In genomic region chr3:69095636-69096035, GRCh38 we compare ENCODE assay signal across 11 cellular contexts. TPM values are rescaled to one million over a fixed set of nuclear protein-coding genes. Genes with fewer than 3 reads are reported as not detected.
A peak's percentile ranks its signal among the peaks of the same experiment; 100 is the strongest.
DNase-seq lines count a peak whose midpoint lies in the region; ATAC-seq and TF ChIP-seq lines count a peak whose summit lies in the region.
"Had no signal": no experiment of that assay in that cellular context is flagged by ENCODE, and none has a peak within 500 bp of the region (broad histone marks: within the 10 kb centered on the region; RNA-seq: fewer than 3 reads in every experiment).

No MANE protein-coding gene starts in this region.

- ATAC-seq in Right ventricle myocardium superior (ENCODE audit: poor library complexity) = no peak
- ATAC-seq in mucosa of descending colon = peak; percentile 18
- no peak for ATAC-seq in GM21576 (IDR thresholded peaks at IDR 0.05; ENCODE audit: unreplicated experiment)
- ATAC-seq in GM18502 (IDR thresholded peaks at IDR 0.05; ENCODE audit: poor library complexity, unreplicated experiment) = no peak

- no peaks in the 10 kb centered on the region for H3K27me3 Mint-ChIP-seq in activated T-helper 1 cell treated with anti-CD3 and anti-CD28 coated beads, Interleukin-12 subunit alpha, Interleukin-12 subunit beta, Interleukin-2, Interleukin-4 antibody, amounts not matched to agents 30 ng/mL and 10 ng/mL and 1 ng/mL, durations not matched to agents 14 hours and 24 hours and 36 hours (ENCODE audit: insufficient read depth)

- no peaks in the 10 kb centered on the region for H3K36me3 ChIP-seq in cardiac muscle cell
- no peaks in the 10 kb centered on the region for H3K36me3 ChIP-seq in mucosa of descending colon (ENCODE audit: low read depth)
- peaks cover 0 to 4% (median 0%) of the 10 kb centered on the region in 3 donors for H3K36me3 ChIP-seq in tibial nerve

- peaks cover 49% of the 10 kb centered on the region for H3K36me3 Mint-ChIP-seq in activated T-helper 1 cell treated with anti-CD3 and anti-CD28 coated beads, Interleukin-12 subunit alpha, Interleukin-12 subunit beta, Interleukin-2, Interleukin-4 antibody, amounts not matched to agents 30 ng/mL and 10 ng/mL and 1 ng/mL, durations not matched to agents 14 hours and 24 hours and 36 hours (ENCODE audit: low read depth)

- H3K4me3 ChIP-seq in cardiac muscle cell = no peak overlapping the region
- H3K4me3 ChIP-seq in mucosa of descending colon = no peak overlapping the region
- H3K4me3 ChIP-seq in tibial nerve = no peak overlapping the region

- H3K4me1 ChIP-seq in cardiac muscle cell (ENCODE audit: low read depth) (peaks cover 24% of the 10 kb centered on the region), mucosa of descending colon (ENCODE audit: low read depth) (peaks cover 10% of the 10 kb centered on the region), tibial nerve (peaks cover 0 to 84% (median 68%) of the 10 kb centered on the region in 4 donors)

- no peak for TF ChIP-seq POLR2A in tibial nerve (IDR thresholded peaks at IDR 0.05)

- H3K9me3 ChIP-seq in cardiac muscle cell (ENCODE audit: low read depth) (no peaks in the 10 kb centered on the region), mucosa of descending colon (no peaks in the 10 kb centered on the region), tibial nerve (no peaks in the 10 kb centered on the region)

- WGBS in tibial nerve, 2 donors = 74 to 81% methylated on average over 5 of the region's 5 CpGs

- intact Hi-C loops in Right ventricle myocardium superior (cut with DNase I) (no loop called here), mucosa of descending colon (cut with DNase I, micrococcal nuclease) (no loop called here)
- intact Hi-C loops in activated T-helper 1 cell treated with anti-CD3 and anti-CD28 coated beads, Interleukin-12 subunit alpha, Interleukin-12 subunit beta, Interleukin-2, Interleukin-4 antibody, amounts not matched to agents 30 ng/mL and 10 ng/mL and 1 ng/mL, durations not matched to agents 14 hours and 24 hours and 36 hours (cut with micrococcal nuclease) = loop anchor here (1.0 to 2.0 kb wide), 6 partner anchors 10 to 340 kb away; partner anchors contain the start of genes EOGT, TMF1 and UBA3

- TF ChIP-seq CTCF in cardiac muscle cell (IDR thresholded peaks at IDR 0.05; ENCODE audit: low read depth, low read length) (no peak), mucosa of descending colon (IDR thresholded peaks at IDR 0.05) (no peak), tibial nerve (IDR thresholded peaks at IDR 0.05) (no peak)

- peak overlapping the region; percentile 88 for H3K27ac Mint-ChIP-seq in activated T-helper 1 cell treated with anti-CD3 and anti-CD28 coated beads, Interleukin-12 subunit alpha, Interleukin-12 subunit beta, Interleukin-2, Interleukin-4 antibody, amounts not matched to agents 30 ng/mL and 10 ng/mL and 1 ng/mL, durations not matched to agents 14 hours and 24 hours and 36 hours

- H3K4me1 Mint-ChIP-seq in activated T-helper 1 cell treated with anti-CD3 and anti-CD28 coated beads, Interleukin-12 subunit alpha, Interleukin-12 subunit beta, Interleukin-2, Interleukin-4 antibody, amounts not matched to agents 30 ng/mL and 10 ng/mL and 1 ng/mL, durations not matched to agents 14 hours and 24 hours and 36 hours (ENCODE audit: low read depth) = peaks cover 81% of the 10 kb centered on the region

- peak overlapping the region; percentile 70 for H3K27ac ChIP-seq in cardiac muscle cell
- H3K27ac ChIP-seq in tibial nerve = peak overlapping the region in 3 of 4 donors; percentile 60 to 97 (median 76)

- DNase-seq in cardiac muscle cell (ENCODE audit: low read depth in 1 of 2, low spot score in 1 of 2) = no peak
- DNase-seq in Right ventricle myocardium superior = no peak
- no peak for DNase-seq in activated T-helper 1 cell treated with anti-CD3 and anti-CD28 coated beads, Interleukin-12 subunit alpha, Interleukin-12 subunit beta, Interleukin-2, Interleukin-4 antibody, amounts not matched to agents 30 ng/mL and 10 ng/mL and 1 ng/mL, durations not matched to agents 14 hours and 24 hours and 36 hours (ENCODE audit: low spot score)
- DNase-seq in mucosa of descending colon = peak in 1 of 3 donors; percentile 22
- DNase-seq in tibial nerve (ENCODE audit: low spot score in 2 of 2) = no peak
- DNase-seq in HT-29 (ENCODE audit: low spot score) = no peak
- DNase-seq: NCI-H526 had no signal

- H3K4me3 Mint-ChIP-seq in activated T-helper 1 cell treated with anti-CD3 and anti-CD28 coated beads, Interleukin-12 subunit alpha, Interleukin-12 subunit beta, Interleukin-2, Interleukin-4 antibody, amounts not matched to agents 30 ng/mL and 10 ng/mL and 1 ng/mL, durations not matched to agents 14 hours and 24 hours and 36 hours = peak overlapping the region; percentile 78

- TF ChIP-seq EP300 in tibial nerve (IDR thresholded peaks at IDR 0.05) = no peak

- H3K27me3 ChIP-seq in cardiac muscle cell = no peaks in the 10 kb centered on the region
- no peaks in the 10 kb centered on the region for H3K27me3 ChIP-seq in tibial nerve

- no peaks in the 10 kb centered on the region for H3K9me3 Mint-ChIP-seq in activated T-helper 1 cell treated with anti-CD3 and anti-CD28 coated beads, Interleukin-12 subunit alpha, Interleukin-12 subunit beta, Interleukin-2, Interleukin-4 antibody, amounts not matched to agents 30 ng/mL and 10 ng/mL and 1 ng/mL, durations not matched to agents 14 hours and 24 hours and 36 hours

RNA-seq across cellular contexts. Expression of gene ARL6IP5, which starts 10.9 kb away (rescaled TPM):
- total RNA-seq in cardiac muscle cell (83.2 and 174 TPM in 2 replicates), Right ventricle myocardium superior (184 TPM), mucosa of descending colon (100 to 1,000 TPM; 111 to 129 (median 119) TPM), tibial nerve (100 to 1,000 TPM; 113 to 153 (median 133) TPM)
- 235 and 247 TPM in 2 replicates for polyA plus RNA-seq in cardiac muscle cell
- 147 and 156 TPM in 2 replicates for total RNA-seq in activated T-helper 1 cell treated with anti-CD3 and anti-CD28 coated beads, Interleukin-12 subunit alpha, Interleukin-12 subunit beta, Interleukin-2, Interleukin-4 antibody, amounts not matched to agents 30 ng/mL and 10 ng/mL and 1 ng/mL, durations not matched to agents 14 hours and 24 hours and 36 hours
- 29.9 and 46.3 TPM in 2 replicates for total RNA-seq in HT-29 (2014; rRNA removed; shearing (Covaris generic))

RNA-seq across cellular contexts. Expression of gene UBA3, which starts 15.5 kb away (rescaled TPM):
- total RNA-seq in cardiac muscle cell = 73.7 and 97.0 TPM in 2 replicates
- polyA plus RNA-seq in cardiac muscle cell = 116 and 118 TPM in 2 replicates
- total RNA-seq in Right ventricle myocardium superior = 84.4 TPM
- 113 and 117 TPM in 2 replicates for total RNA-seq in activated T-helper 1 cell treated with anti-CD3 and anti-CD28 coated beads, Interleukin-12 subunit alpha, Interleukin-12 subunit beta, Interleukin-2, Interleukin-4 antibody, amounts not matched to agents 30 ng/mL and 10 ng/mL and 1 ng/mL, durations not matched to agents 14 hours and 24 hours and 36 hours
- total RNA-seq in mucosa of descending colon = 10 to 100 TPM; 46.5 to 59.3 (median 51.8) TPM
- 10 to 100 TPM; 22.6 to 80.7 (median 50.8) TPM for total RNA-seq in tibial nerve
- 30.5 and 34.4 TPM in 2 replicates for total RNA-seq in HT-29 (2014; rRNA removed; shearing (Covaris generic))

RNA-seq across cellular contexts. Expression of gene LMOD3, which starts 26.8 kb away (rescaled TPM):
- total RNA-seq in cardiac muscle cell (0.11 and 0.18 TPM in 2 replicates), Right ventricle myocardium superior (148 TPM), mucosa of descending colon (under 1 TPM in 2 of 3 donors, not detected in 1; 0.13 to 0.34 TPM), tibial nerve (not detected)
- 0.22 and 0.61 TPM in 2 replicates for polyA plus RNA-seq in cardiac muscle cell
- not detected in 2 replicates for total RNA-seq in activated T-helper 1 cell treated with anti-CD3 and anti-CD28 coated beads, Interleukin-12 subunit alpha, Interleukin-12 subunit beta, Interleukin-2, Interleukin-4 antibody, amounts not matched to agents 30 ng/mL and 10 ng/mL and 1 ng/mL, durations not matched to agents 14 hours and 24 hours and 36 hours
- total RNA-seq in HT-29 (2014; rRNA removed; shearing (Covaris generic)) = 0.10 and 0.15 TPM in 2 replicates
- total RNA-seq: H1, omental fat pad had no signal
- polyA plus RNA-seq: H1 had no signal

RNA-seq across cellular contexts. Expression of gene TMF1, which starts 43.5 kb away (rescaled TPM):
- total RNA-seq in cardiac muscle cell (16.1 and 21.6 TPM in 2 replicates), Right ventricle myocardium superior (16.6 TPM), mucosa of descending colon (10 to 100 TPM; 40.3 to 43.9 (median 43.4) TPM), tibial nerve (10 to 100 TPM; 24.7 to 33.5 (median 33.0) TPM)
- polyA plus RNA-seq in cardiac muscle cell = 18.4 and 24.1 TPM in 2 replicates
- total RNA-seq in activated T-helper 1 cell treated with anti-CD3 and anti-CD28 coated beads, Interleukin-12 subunit alpha, Interleukin-12 subunit beta, Interleukin-2, Interleukin-4 antibody, amounts not matched to agents 30 ng/mL and 10 ng/mL and 1 ng/mL, durations not matched to agents 14 hours and 24 hours and 36 hours = 43.0 and 43.1 TPM in 2 replicates
- 8.5 and 9.9 TPM in 2 replicates for total RNA-seq in HT-29 (2014; rRNA removed; shearing (Covaris generic))

Comparison
In these comparisons a context has a peak if more than half of its experiments do, and no peak if none do; other contexts are left out.
1. RNA of gene LMOD3, which starts 26.8 kb away (total RNA-seq): 148 TPM in Right ventricle myocardium superior (single experiment); 0.11 to 0.18 TPM in cardiac muscle cell, 0.10 to 0.15 TPM in HT-29, 0.13 to 0.34 TPM in mucosa of descending colon, not detected in activated T-helper 1 cell treated with anti-CD3 and anti-CD28 coated beads, Interleukin-12 subunit alpha, Interleukin-12 subunit beta, Interleukin-2, Interleukin-4 antibody, amounts not matched to agents 30 ng/mL and 10 ng/mL and 1 ng/mL, durations not matched to agents 14 hours and 24 hours and 36 hours and not detected in tibial nerve; every median in the first group is over 100 times any median in the second.